In genomic region chr5:125874717-125875116, GRCh38 we compare ENCODE assay signal across 20 cellular contexts.
A peak's percentile ranks its signal among the peaks of the same experiment; 100 is the strongest.
DNase-seq lines count a peak whose midpoint lies in the region; ATAC-seq lines count a peak whose summit lies in the region.
"Had no signal": no experiment of that assay in that cellular context is flagged by ENCODE, and none has a peak within 500 bp of the region (broad histone marks: within the 10 kb centered on the region; RNA-seq: fewer than 3 reads in every experiment).

No MANE protein-coding gene starts in this region.

- peak; percentile 28 for DNase-seq in NCI-H82 (lab: John Stamatoyannopoulos, UW)
- no peak for DNase-seq in NCI-H82 treated with DMSO at 0.1 percent for 48 hours (lab: John Stamatoyannopoulos, UW; ENCODE audit: unreplicated experiment)
- peak; percentile 21 for DNase-seq in RPMI7951 (ENCODE audit: low read depth)
- no peak for DNase-seq in epithelial cell of prostate (ENCODE audit: low read depth, low spot score)
- no peak for DNase-seq in activated naive CD4-positive, alpha-beta T cell treated with Interleukin-2 at 50 U/mL for 16 hours
- no peak for DNase-seq in epidermal melanocyte (ENCODE audit: insufficient read length, low spot score)
- DNase-seq: activated CD4-positive, CD25-positive, alpha-beta regulatory T cell; aorta; CD4-positive, CD25-positive, alpha-beta regulatory T cell; Karpas-422; mesenchymal stem cell; NCI-H1694 treated with DMSO at 0.1 percent for 48 hours; NCI-H446 treated with DMSO at 0.1 percent for 48 hours; nephron progenitor cell; Peyer's patch; stimulated activated CD4-positive, alpha-beta T cell treated with anti-CD3 and anti-CD28 coated beads, Interleukin-12 subunit alpha, Interleukin-12 subunit beta, amount 100 ng/mL, for 4 hours; tibial artery had no signal

- no peak for ATAC-seq in HG02763 (IDR thresholded peaks at IDR 0.05; ENCODE audit: unreplicated experiment)
- no peak for ATAC-seq in GM18870 (IDR thresholded peaks at IDR 0.05; ENCODE audit: unreplicated experiment)
- ATAC-seq: stimulated activated memory B cell treated with anti-CD40 and anti-IgM and Interleukin-4, amounts not matched to agents 10 μg/mL and 1 μg/mL and 100 μg/mL, for 72 hours had no signal

- H3K27ac ChIP-seq in epithelial cell of prostate, result peak overlapping the region; percentile 54
- H3K27ac ChIP-seq: Peyer's patch, tibial artery had no signal

Comparison
In these comparisons a context has a peak if more than half of its experiments do, and no peak if none do; other contexts are left out.
1. DNase-seq: peak in NCI-H82 (single experiment) and RPMI7951 (single experiment); none in NCI-H82 treated with DMSO at 0.1 percent for 48 hours (single experiment), epithelial cell of prostate (single experiment), activated naive CD4-positive, alpha-beta T cell treated with Interleukin-2 at 50 U/mL for 16 hours (single experiment) and epidermal melanocyte (single experiment).